In the genomic region with DNA sequence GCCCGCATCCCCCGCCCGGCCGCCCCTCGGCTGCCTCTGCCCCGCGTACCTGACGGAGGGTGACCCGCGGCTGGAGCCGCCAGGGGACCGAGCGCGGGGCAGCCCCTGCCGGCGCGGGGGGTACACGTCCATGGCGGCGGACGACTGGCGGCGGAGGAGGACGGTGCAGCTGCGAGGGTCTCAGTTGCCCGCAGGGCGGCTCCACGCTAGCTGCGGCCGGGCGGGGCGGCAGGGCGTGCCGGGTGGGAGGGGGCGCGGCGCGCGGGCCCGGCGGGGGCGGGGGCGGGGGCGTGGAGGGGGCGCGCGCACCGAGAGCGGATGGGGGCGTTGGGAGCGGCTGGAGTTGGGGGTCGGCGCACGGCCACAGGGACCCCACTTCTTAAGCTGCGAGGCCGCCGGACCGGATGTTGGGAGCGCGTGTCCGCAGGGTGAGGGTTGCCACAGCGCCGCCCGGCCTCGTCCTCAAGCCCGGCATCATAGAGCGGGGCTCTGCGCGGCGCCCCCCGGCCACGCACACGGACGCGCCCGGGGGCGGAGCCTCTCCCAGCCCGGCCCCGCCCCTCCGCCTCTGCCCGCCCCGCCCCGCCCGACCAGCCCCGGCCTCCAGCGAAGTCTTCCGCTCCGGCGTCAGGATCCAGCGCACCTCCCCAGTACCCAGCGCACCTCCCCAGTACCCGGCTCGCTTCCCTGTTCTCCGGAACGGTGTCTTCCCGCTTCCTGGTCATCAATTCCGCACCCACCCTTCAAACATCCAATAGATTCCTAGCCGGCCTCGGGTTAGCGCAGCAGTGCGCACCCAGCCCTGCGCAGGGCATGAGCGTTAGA, we compare ENCODE assay signal across 1 cellular context.
TF ChIP-seq lines count a peak whose summit lies in the region.

A gene (minus strand): TSS at position 244 of the 825 bp plus-strand sequence. CDS start 112 bp downstream, at position 132.

TF ChIP-seq in HepG2, 621 proteins besides CTCF, POLR2A, EP300 and RAD21 (continued from another document and continues in another):
- TF ChIP-seq, protein P1, sequence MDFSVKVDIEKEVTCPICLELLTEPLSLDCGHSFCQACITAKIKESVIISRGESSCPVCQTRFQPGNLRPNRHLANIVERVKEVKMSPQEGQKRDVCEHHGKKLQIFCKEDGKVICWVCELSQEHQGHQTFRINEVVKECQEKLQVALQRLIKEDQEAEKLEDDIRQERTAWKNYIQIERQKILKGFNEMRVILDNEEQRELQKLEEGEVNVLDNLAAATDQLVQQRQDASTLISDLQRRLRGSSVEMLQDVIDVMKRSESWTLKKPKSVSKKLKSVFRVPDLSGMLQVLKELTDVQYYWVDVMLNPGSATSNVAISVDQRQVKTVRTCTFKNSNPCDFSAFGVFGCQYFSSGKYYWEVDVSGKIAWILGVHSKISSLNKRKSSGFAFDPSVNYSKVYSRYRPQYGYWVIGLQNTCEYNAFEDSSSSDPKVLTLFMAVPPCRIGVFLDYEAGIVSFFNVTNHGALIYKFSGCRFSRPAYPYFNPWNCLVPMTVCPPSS (IDR thresholded peaks at IDR 0.05), result no peak
- TF ChIP-seq ZNF839 (CRISPR knock-in tag; IDR thresholded peaks at IDR 0.05; ENCODE audit: borderline replicate concordance) (no peak; the same call in 1 of the 2 replicates), ZBTB7A (CRISPR knock-in tag; IDR thresholded peaks at IDR 0.05) (peak; percentile 96), SETDB1 (CRISPR knock-in tag; IDR thresholded peaks at IDR 0.05; ENCODE audit: borderline replicate concordance) (no peak), ZNF766 (CRISPR knock-in tag; IDR thresholded peaks at IDR 0.05; ENCODE audit: borderline replicate concordance) (no peak; the same call in 1 of the 2 replicates), ZNF160 (CRISPR knock-in tag; IDR thresholded peaks at IDR 0.05) (no peak), ZNF143 (CRISPR knock-in tag; IDR thresholded peaks at IDR 0.05) (no peak; the same call in 1 of the 2 replicates), TAF15 (IDR thresholded peaks at IDR 0.05; ENCODE audit: low read depth, low read length, poor library complexity, severe bottlenecking) (peak; percentile 69), SNAI1 (CRISPR knock-in tag; IDR thresholded peaks at IDR 0.05; ENCODE audit: borderline replicate concordance) (no peak; the same call in 1 of the 2 replicates), HOXA9 (CRISPR knock-in tag; IDR thresholded peaks at IDR 0.05; ENCODE audit: borderline replicate concordance) (peak; percentile 79; the same call in 1 of the 2 replicates), XRCC5 (optimal IDR thresholded peaks at IDR 0.05; ENCODE audit: low read length) (peak; percentile 78), YEATS2 (CRISPR knock-in tag; IDR thresholded peaks at IDR 0.05; ENCODE audit: borderline replicate concordance) (no peak; the same call in 1 of the 2 replicates), ZFP90 (CRISPR knock-in tag; IDR thresholded peaks at IDR 0.05; ENCODE audit: borderline replicate concordance) (no peak), DR1 (CRISPR knock-in tag; IDR thresholded peaks at IDR 0.05) (no peak), ZNF256 (CRISPR knock-in tag; conservative IDR thresholded peaks at IDR 0.05) (0 out of 2 replicates have a peak, but pooled peaks have one; percentile 38), TGIF2 (CRISPR knock-in tag; IDR thresholded peaks at IDR 0.05) (no peak), CEBPB (IDR thresholded peaks at IDR 0.05; ENCODE audit: borderline replicate concordance, low read depth, low read length) (no peak; the same call in 1 of the 2 replicates), ZNF333 (CRISPR knock-in tag; IDR thresholded peaks at IDR 0.05; ENCODE audit: borderline replicate concordance) (no peak), PCBP1 (IDR thresholded peaks at IDR 0.05; ENCODE audit: borderline replicate concordance, low read depth, low read length) (no peak), MXI1 (IDR thresholded peaks at IDR 0.05; ENCODE audit: borderline replicate concordance, low read depth, low read length) (peak; percentile 18; the same call in 1 of the 3 replicates), ZC3H4 (CRISPR knock-in tag; IDR thresholded peaks at IDR 0.05; ENCODE audit: borderline replicate concordance) (no peak), ZNF20 (CRISPR knock-in tag; IDR thresholded peaks at IDR 0.05) (0 out of 2 replicates have a peak, but pooled peaks have one; percentile 10), ZNF883 (CRISPR knock-in tag; IDR thresholded peaks at IDR 0.05; ENCODE audit: not compliant biosample characterization) (peak; percentile 77), TOPORS (CRISPR knock-in tag; IDR thresholded peaks at IDR 0.05) (no peak; the same call in 1 of the 2 replicates), SP5 (CRISPR knock-in tag; IDR thresholded peaks at IDR 0.05; ENCODE audit: borderline replicate concordance, low read depth) (0 out of 2 replicates have a peak, but pooled peaks have one; percentile 35), ZNF556 (CRISPR knock-in tag; IDR thresholded peaks at IDR 0.05; ENCODE audit: borderline replicate concordance) (peak; percentile 86; the same call in 1 of the 2 replicates), CBX2 (IDR thresholded peaks at IDR 0.05; ENCODE audit: low read depth, low read length) (no peak), CBX2 (CRISPR knock-in tag; IDR thresholded peaks at IDR 0.05; ENCODE audit: low read depth) (no peak; the same call in 1 of the 2 replicates), NCOA5 (CRISPR knock-in tag; IDR thresholded peaks at IDR 0.05) (no peak), RARG (CRISPR knock-in tag; IDR thresholded peaks at IDR 0.05; ENCODE audit: low read depth) (no peak), MIER3 (CRISPR knock-in tag; IDR thresholded peaks at IDR 0.05; ENCODE audit: borderline replicate concordance) (no peak; the same call in 1 of the 2 replicates), ESRRA (CRISPR knock-in tag; IDR thresholded peaks at IDR 0.05; ENCODE audit: low read depth) (0 out of 2 replicates have a peak, but pooled peaks have one; percentile 43), ZNF720 (CRISPR knock-in tag; IDR thresholded peaks at IDR 0.05) (no peak), NFIB (CRISPR knock-in tag; IDR thresholded peaks at IDR 0.05; ENCODE audit: borderline replicate concordance) (no peak)
- TF ChIP-seq, protein P2, sequence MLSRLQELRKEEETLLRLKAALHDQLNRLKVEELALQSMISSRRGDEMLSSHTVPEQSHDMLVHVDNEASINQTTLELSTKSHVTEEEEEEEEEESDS (CRISPR knock-in tag; IDR thresholded peaks at IDR 0.05; ENCODE audit: borderline replicate concordance), result no peak
- TF ChIP-seq, protein P3, sequence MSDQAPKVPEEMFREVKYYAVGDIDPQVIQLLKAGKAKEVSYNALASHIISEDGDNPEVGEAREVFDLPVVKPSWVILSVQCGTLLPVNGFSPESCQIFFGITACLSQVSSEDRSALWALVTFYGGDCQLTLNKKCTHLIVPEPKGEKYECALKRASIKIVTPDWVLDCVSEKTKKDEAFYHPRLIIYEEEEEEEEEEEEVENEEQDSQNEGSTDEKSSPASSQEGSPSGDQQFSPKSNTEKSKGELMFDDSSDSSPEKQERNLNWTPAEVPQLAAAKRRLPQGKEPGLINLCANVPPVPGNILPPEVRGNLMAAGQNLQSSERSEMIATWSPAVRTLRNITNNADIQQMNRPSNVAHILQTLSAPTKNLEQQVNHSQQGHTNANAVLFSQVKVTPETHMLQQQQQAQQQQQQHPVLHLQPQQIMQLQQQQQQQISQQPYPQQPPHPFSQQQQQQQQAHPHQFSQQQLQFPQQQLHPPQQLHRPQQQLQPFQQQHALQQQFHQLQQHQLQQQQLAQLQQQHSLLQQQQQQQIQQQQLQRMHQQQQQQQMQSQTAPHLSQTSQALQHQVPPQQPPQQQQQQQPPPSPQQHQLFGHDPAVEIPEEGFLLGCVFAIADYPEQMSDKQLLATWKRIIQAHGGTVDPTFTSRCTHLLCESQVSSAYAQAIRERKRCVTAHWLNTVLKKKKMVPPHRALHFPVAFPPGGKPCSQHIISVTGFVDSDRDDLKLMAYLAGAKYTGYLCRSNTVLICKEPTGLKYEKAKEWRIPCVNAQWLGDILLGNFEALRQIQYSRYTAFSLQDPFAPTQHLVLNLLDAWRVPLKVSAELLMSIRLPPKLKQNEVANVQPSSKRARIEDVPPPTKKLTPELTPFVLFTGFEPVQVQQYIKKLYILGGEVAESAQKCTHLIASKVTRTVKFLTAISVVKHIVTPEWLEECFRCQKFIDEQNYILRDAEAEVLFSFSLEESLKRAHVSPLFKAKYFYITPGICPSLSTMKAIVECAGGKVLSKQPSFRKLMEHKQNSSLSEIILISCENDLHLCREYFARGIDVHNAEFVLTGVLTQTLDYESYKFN (CRISPR knock-in tag; conservative IDR thresholded peaks at IDR 0.05), result peak; percentile 41; the same call in 1 of the 2 replicates
- TF ChIP-seq, protein P4, sequence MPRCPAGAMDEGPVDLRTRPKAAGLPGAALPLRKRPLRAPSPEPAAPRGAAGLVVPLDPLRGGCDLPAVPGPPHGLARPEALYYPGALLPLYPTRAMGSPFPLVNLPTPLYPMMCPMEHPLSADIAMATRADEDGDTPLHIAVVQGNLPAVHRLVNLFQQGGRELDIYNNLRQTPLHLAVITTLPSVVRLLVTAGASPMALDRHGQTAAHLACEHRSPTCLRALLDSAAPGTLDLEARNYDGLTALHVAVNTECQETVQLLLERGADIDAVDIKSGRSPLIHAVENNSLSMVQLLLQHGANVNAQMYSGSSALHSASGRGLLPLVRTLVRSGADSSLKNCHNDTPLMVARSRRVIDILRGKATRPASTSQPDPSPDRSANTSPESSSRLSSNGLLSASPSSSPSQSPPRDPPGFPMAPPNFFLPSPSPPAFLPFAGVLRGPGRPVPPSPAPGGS (CRISPR knock-in tag; IDR thresholded peaks at IDR 0.05), result peak; percentile 17; the same call in 1 of the 2 replicates
- TF ChIP-seq, protein P5, sequence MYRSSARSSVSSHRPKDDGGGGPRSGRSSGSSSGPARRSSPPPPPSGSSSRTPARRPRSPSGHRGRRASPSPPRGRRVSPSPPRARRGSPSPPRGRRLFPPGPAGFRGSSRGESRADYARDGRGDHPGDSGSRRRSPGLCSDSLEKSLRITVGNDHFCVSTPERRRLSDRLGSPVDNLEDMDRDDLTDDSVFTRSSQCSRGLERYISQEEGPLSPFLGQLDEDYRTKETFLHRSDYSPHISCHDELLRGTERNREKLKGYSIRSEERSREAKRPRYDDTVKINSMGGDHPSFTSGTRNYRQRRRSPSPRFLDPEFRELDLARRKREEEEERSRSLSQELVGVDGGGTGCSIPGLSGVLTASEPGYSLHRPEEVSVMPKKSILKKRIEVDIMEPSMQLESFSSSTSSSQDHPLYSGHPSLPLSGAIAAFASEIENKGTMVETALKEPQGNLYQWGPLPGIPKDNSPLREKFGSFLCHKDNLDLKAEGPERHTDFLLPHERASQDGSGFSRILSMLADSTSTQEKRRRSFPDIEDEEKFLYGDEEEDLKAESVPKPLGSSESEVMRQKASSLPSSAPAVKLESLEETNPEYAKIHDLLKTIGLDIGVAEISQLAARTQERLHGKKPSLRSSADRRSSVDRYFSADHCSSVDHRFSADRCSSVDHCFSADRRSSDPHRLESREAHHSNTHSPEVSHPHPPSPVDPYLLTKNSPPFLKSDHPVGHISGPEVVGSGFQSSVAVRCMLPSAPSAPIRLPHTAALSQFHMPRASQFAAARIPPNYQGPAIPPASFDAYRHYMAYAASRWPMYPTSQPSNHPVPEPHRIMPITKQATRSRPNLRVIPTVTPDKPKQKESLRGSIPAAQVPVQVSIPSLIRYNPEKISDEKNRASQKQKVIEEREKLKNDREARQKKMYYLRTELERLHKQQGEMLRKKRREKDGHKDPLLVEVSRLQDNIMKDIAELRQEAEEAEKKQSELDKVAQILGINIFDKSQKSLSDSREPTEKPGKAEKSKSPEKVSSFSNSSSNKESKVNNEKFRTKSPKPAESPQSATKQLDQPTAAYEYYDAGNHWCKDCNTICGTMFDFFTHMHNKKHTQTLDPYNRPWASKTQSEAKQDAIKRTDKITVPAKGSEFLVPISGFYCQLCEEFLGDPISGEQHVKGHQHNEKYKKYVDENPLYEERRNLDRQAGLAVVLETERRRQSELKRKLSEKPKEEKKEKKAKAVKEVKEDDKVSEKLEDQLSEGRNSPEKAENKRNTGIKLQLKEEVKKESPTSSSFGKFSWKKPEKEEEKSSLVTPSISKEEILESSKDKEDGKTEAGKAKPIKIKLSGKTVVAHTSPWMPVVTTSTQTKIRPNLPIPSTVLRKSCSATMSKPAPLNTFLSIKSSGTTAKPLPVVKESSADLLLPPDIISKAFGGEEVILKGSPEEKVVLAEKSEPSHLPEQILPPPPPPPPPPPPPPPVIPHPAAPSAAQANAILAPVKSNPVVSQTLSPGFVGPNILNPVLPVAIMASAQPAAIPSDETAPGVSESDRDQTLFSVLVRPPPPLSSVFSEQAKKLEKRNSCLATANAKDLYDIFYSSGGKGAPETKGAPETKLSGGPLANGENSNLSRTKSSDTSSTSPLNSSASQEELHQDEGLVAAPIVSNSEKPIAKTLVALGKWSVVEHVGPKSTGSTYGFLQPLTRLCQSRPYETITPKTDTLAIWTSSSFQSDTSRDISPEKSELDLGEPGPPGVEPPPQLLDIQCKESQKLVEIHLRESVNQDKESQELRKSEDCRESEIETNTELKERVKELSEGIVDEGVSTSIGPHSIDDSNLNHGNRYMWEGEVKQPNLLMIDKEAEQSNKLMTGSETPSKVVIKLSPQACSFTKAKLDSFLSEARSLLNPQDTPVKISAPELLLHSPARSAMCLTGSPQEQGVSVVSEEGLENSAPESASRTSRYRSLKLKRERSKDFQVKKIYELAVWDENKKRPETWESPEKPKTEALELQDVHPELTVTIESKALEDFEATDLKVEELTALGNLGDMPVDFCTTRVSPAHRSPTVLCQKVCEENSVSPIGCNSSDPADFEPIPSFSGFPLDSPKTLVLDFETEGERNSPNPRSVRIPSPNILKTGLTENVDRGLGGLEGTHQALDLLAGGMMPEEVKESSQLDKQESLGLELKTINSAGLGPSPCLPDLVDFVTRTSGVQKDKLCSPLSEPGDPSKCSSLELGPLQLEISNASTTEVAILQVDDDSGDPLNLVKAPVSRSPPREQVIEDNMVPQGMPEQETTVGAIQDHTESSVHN (CRISPR knock-in tag; IDR thresholded peaks at IDR 0.05), result no peak
- TF ChIP-seq, protein P6, sequence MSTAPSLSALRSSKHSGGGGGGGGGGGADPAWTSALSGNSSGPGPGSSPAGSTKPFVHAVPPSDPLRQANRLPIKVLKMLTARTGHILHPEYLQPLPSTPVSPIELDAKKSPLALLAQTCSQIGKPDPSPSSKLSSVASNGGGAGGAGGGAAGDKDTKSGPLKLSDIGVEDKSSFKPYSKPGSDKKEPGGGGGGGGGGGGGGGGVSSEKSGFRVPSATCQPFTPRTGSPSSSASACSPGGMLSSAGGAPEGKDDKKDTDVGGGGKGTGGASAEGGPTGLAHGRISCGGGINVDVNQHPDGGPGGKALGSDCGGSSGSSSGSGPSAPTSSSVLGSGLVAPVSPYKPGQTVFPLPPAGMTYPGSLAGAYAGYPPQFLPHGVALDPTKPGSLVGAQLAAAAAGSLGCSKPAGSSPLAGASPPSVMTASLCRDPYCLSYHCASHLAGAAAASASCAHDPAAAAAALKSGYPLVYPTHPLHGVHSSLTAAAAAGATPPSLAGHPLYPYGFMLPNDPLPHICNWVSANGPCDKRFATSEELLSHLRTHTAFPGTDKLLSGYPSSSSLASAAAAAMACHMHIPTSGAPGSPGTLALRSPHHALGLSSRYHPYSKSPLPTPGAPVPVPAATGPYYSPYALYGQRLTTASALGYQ (CRISPR knock-in tag; IDR thresholded peaks at IDR 0.05), result no peak
- TF ChIP-seq, protein P7, sequence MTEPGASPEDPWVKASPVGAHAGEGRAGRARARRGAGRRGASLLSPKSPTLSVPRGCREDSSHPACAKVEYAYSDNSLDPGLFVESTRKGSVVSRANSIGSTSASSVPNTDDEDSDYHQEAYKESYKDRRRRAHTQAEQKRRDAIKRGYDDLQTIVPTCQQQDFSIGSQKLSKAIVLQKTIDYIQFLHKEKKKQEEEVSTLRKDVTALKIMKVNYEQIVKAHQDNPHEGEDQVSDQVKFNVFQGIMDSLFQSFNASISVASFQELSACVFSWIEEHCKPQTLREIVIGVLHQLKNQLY (CRISPR knock-in tag; IDR thresholded peaks at IDR 0.05), result 0 out of 2 replicates have a peak, but pooled peaks have one; percentile 8
- TF ChIP-seq, protein P8, sequence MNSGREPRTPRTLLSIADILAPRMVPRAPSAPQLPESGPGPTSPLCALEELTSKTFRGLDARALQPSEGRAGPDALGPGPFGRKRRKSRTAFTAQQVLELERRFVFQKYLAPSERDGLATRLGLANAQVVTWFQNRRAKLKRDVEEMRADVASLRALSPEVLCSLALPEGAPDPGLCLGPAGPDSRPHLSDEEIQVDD (CRISPR knock-in tag; IDR thresholded peaks at IDR 0.05; ENCODE audit: borderline replicate concordance), result no peak
